9 cellular contexts compared by ENCODE assay signal in the genomic region with DNA sequence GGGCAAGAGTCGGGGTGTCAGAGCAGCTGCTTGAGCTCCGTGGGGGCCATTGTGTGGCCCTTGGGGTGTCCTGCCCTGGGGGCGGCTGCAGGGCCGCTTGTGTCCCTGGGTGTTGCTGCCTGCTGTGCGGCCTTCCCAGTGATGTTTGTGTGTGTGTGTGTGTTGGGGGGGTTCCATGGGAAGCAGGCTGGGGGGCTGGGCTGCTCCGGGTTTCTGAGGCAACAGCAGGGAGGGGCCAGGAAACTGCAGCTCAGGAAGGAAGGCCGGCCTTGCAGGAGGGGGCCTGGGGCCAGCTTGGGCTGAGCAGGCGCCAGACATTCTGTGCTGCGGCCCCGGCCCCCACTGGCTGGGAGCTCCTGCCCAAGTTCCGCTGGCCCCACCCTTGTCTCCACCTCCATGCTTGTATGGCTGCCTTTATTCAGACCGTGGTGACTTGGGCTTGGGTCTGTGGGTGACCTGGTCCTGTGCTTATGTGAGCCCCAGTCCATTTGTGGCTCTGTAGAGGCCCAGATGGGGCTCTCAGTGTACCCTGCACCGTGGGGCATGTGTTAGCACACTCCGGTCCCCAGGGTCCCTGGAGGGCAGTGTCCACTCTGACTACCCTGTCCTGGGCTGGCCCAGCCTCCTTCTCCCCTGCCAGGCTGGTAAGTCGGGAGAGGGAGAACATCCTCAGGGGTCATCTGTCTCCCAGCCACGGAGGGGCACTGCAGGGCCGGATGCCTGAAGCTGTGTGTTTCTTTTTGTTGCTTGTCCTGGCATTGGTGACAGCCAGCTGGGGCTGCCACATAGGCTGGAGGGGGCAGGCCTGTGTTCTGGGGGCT. TPM values are rescaled to one million over a fixed set of nuclear protein-coding genes. Genes with fewer than 3 reads are reported as not detected.
A peak's percentile ranks its signal among the peaks of the same experiment; 100 is the strongest.
DNase-seq lines count a peak whose midpoint lies in the region; ATAC-seq, FAIRE-seq and TF ChIP-seq lines count a peak whose summit lies in the region.
"Had no signal": no experiment of that assay in that cellular context is flagged by ENCODE, and none has a peak within 500 bp of the region (broad histone marks: within the 10 kb centered on the region; RNA-seq: fewer than 3 reads in every experiment).

No MANE protein-coding gene starts in this region.

- H3K79me2 ChIP-seq in HepG2 (ENCODE audit: insufficient read depth, low read length): no peaks in the 10 kb centered on the region

- peak overlapping the region; percentile 87 for H3K4me2 ChIP-seq in HepG2 (ENCODE audit: low read depth, low read length)

- H3K27ac ChIP-seq in HepG2 (ENCODE audit: extremely low read length, insufficient read depth, low read length): peak overlapping the region; percentile 77

- in situ Hi-C loops in HepG2 (cut with HindIII; ENCODE audit: extremely low pct_ligation_motif_present, low pct_unique_long_range_greater_than_20kb): no loop called here

- no peak overlapping the region for H2AFZ ChIP-seq in HepG2 (ENCODE audit: low read length)

- CTCF ChIA-PET in AG04449 (lab: Yijun Ruan, JAX) (interaction anchor here (0.9 to 3.1 kb wide), 8 partner anchors 8 to 516 kb away, joined by 3 to 24 read pairs (median 5); partner anchors contain the start of gene TCEA2), HepG2 (lab: Yijun Ruan, JAX; ENCODE audit: low intra/inter-chr PET ratio, low total read pairs) (interaction anchor here (1.2 to 2.0 kb wide), 2 partner anchors 16 to 66 kb away, joined by 7 to 13 read pairs; no protein-coding TSS in a partner anchor)

- ATAC-seq in HepG2: peak; percentile 41
- ATAC-seq in GM21717 (IDR thresholded peaks at IDR 0.05; ENCODE audit: unreplicated experiment): no peak
- no peak for ATAC-seq in GM21526 (IDR thresholded peaks at IDR 0.05; ENCODE audit: low FRiP score, unreplicated experiment)

- H3K27me3 ChIP-seq in adipocyte (replicated peaks; ENCODE audit: control insufficient read depth, insufficient read depth, low read length) (peaks cover 43% of the 10 kb centered on the region), HepG2 (ENCODE audit: control insufficient read depth in 1 of 2, insufficient read depth in 2 of 2, low read length in 2 of 2) (no peaks in the 10 kb centered on the region; a peak in 1 of 5 replicates)

- intact Hi-C loops in HepG2 (cut with micrococcal nuclease; ENCODE audit: unreplicated experiment): loop anchor here (2.0 kb wide), 1 partner anchor 15 kb away; no protein-coding TSS in a partner anchor

- H3K9ac ChIP-seq in adipocyte (ENCODE audit: low read length) (peak overlapping the region; percentile 16), HepG2 (ENCODE audit: insufficient read depth, low read depth, low read length) (peak overlapping the region; percentile 66)

- TF ChIP-seq RAD21 in HepG2 (CRISPR knock-in tag; IDR thresholded peaks at IDR 0.05): peak; percentile 87

- TF ChIP-seq CTCF in AG04449 (IDR thresholded peaks at IDR 0.05; ENCODE audit: insufficient read depth, low read length, missing control alignments) (peak; percentile 46), HepG2 (CRISPR knock-in tag; IDR thresholded peaks at IDR 0.05) (peak; percentile 91)

- WGBS in HepG2 (ENCODE audit: low lambda C conversion rate): 2% methylated on average over 13 of the region's 17 CpGs

- peak in 1 of 2 experiments; percentile 65; a peak in 2 of 4 replicates for TF ChIP-seq POLR2A in HepG2 (IDR thresholded peaks at IDR 0.05; ENCODE audit: insufficient read depth in 1 of 2, low read depth in 2 of 2, low read length in 2 of 2)

- peak; percentile 65 for FAIRE-seq in HepG2 (lab: Jason Lieb, UNC)
- FAIRE-seq: colon had no signal

- H3K4me1 ChIP-seq in adipocyte (ENCODE audit: control insufficient read depth, insufficient read depth, low read length) (peaks cover 26% of the 10 kb centered on the region), HepG2 (ENCODE audit: insufficient read depth, low read length) (peaks cover 87% of the 10 kb centered on the region)

- H3K36me3 ChIP-seq in adipocyte (ENCODE audit: control insufficient read depth, insufficient read depth, low read length, severe bottlenecking) (no peaks in the 10 kb centered on the region), HepG2 (replicated peaks in 1 of 2; ENCODE audit: control insufficient read depth in 1 of 2, insufficient read depth in 2 of 2, low read length in 2 of 2) (no peaks in the 10 kb centered on the region)

- no peak overlapping the region for H3K4me3 ChIP-seq in AG04449 (ENCODE audit: low read depth, low read length)
- H3K4me3 ChIP-seq in adipocyte (ENCODE audit: low read length): no peak overlapping the region
- peak overlapping the region; percentile 45 to 69 (median 46) for H3K4me3 ChIP-seq in HepG2 (replicated peaks in 1 of 3; ENCODE audit: insufficient read depth in 1 of 3, low read depth in 2 of 3, low read length in 3 of 3)

- no TSS peak for BruUV-seq in HepG2 (replicated peaks; lab: Mats Ljungman, UMichigan)

- no peaks in the 10 kb centered on the region for H3K9me3 ChIP-seq in adipocyte (ENCODE audit: control insufficient read depth, low read length)
- H3K9me3 ChIP-seq in HepG2 (ENCODE audit: low read length): no peaks in the 10 kb centered on the region

- H4K20me1 ChIP-seq in HepG2 (ENCODE audit: insufficient read depth, low read length): no peaks in the 10 kb centered on the region

- POLR2A ChIA-PET in AG04449 (lab: Yijun Ruan, JAX) (interaction anchor here (1.3 kb wide), 1 partner anchor 9 kb away, joined by 6 read pairs; the partner anchor contains the start of gene TCEA2), HepG2 (lab: Yijun Ruan, JAX) (interaction anchor here (0.5 to 9.4 kb wide), 22 partner anchors 8 to 782 kb away, joined by 3 to 252 read pairs (median 4); partner anchors contain the start of genes ARFGAP1, ARFRP1, C20orf204 and HELZ2)

- DNase-seq in AG04449 (ENCODE audit: low read depth, low spot score) (no peak), HT1080 (ENCODE audit: low read depth) (peak; percentile 54), adipocyte (ENCODE audit: low read depth) (no peak), HepG2 (ENCODE audit: low spot score) (peak; percentile 94), cerebellum (ENCODE audit: low spot score) (no peak)
- DNase-seq in activated T-cell treated with anti-CD3 and anti-CD28 coated beads, Interleukin-2, amount 50 U/mL, for 1 hour: no peak

- TF ChIP-seq EP300 in HepG2 (IDR thresholded peaks at IDR 0.05; ENCODE audit: low read depth in 2 of 2, low read length in 2 of 2) (peak; percentile 49 to 61; a peak in 3 of 4 replicates), HepG2 (CRISPR knock-in tag; IDR thresholded peaks at IDR 0.05; ENCODE audit: borderline replicate concordance) (peak; percentile 42)

RNA-seq across cellular contexts. Expression of gene SOX18, which starts 4.6 kb away (rescaled TPM):
- total RNA-seq in HT1080 (2014; rRNA removed; shearing (Covaris generic)): 0.11 and 0.57 TPM in 2 replicates
- polyA plus RNA-seq in HT1080 (2015; cell fraction: cytosol; rRNA removed): 0.42 and 0.86 TPM in 2 replicates
- polyA plus RNA-seq in HT1080 (2015; cell fraction: nucleus; rRNA removed): 0.06 and 0.27 TPM in 2 replicates
- total RNA-seq in HepG2 (2016; rRNA removed; fragmentation: Illumina TruSeq; extraction: Trizol) (1.3 and 1.9 TPM in 2 replicates), cerebellum (1.6 TPM)
- total RNA-seq in HepG2 (2016; cell fraction: cytosol; rRNA removed; fragmentation: Illumina TruSeq; extraction: Trizol; ENCODE audit: low read depth): 1.1 and 1.6 TPM in 2 replicates
- total RNA-seq in HepG2 (2016; cell fraction: insoluble cytoplasmic fraction; rRNA removed; fragmentation: Illumina TruSeq; extraction: Trizol): 0.94 and 1.8 TPM in 2 replicates
- 2.7 and 3.0 TPM in 2 replicates for total RNA-seq in HepG2 (2016; cell fraction: membrane; rRNA removed; fragmentation: Illumina TruSeq; extraction: Trizol)
- total RNA-seq in HepG2 (2016; cell fraction: nucleus; rRNA removed; fragmentation: Illumina TruSeq; extraction: Trizol): 1.4 and 2.1 TPM in 2 replicates
- 1.6 and 2.0 TPM in 2 replicates for polyA plus RNA-seq in HepG2 (2011; rRNA removed)
- polyA plus RNA-seq in HepG2 (2011; cell fraction: cytosol; rRNA removed): 1.1 and 2.3 TPM in 2 replicates
- polyA plus RNA-seq in HepG2 (2011; cell fraction: nucleus; rRNA removed): 8.4 and 10.3 TPM in 2 replicates
- 2.4 and 3.1 TPM in 2 replicates for polyA plus RNA-seq in HepG2 (2012)
- 1.8 and 1.9 TPM in 2 replicates for polyA plus RNA-seq in HepG2 (2016; cell fraction: cytosol; fragmentation: Illumina TruSeq; extraction: Trizol; ENCODE audit: low read depth)
- polyA plus RNA-seq in HepG2 (2016; cell fraction: insoluble cytoplasmic fraction; fragmentation: Illumina TruSeq; extraction: Trizol; ENCODE audit: low read depth): 7.2 and 8.4 TPM in 2 replicates
- polyA plus RNA-seq in HepG2 (2016; cell fraction: membrane; fragmentation: Illumina TruSeq; extraction: Trizol; ENCODE audit: low read depth): 3.3 and 4.0 TPM in 2 replicates
- 9.0 and 10.0 TPM in 2 replicates for polyA plus RNA-seq in HepG2 (2016; cell fraction: nucleus; fragmentation: Illumina TruSeq; extraction: Trizol; ENCODE audit: insufficient read depth, low read depth)
- polyA minus RNA-seq in HepG2 (2011; rRNA and poly(A)+ RNA removed; ENCODE audit: low replicate concordance): 0.28 and 1.8 TPM in 2 replicates
- polyA minus RNA-seq in HepG2 (2011; cell fraction: cytosol; rRNA and poly(A)+ RNA removed): 1.9 and 4.0 TPM in 2 replicates
- polyA minus RNA-seq in HepG2 (2011; cell fraction: nucleus; rRNA and poly(A)+ RNA removed): 0.77 and 0.87 TPM in 2 replicates

RNA-seq across cellular contexts. Expression of gene TCEA2, which starts 8.9 kb away (rescaled TPM):
- 13.4 and 16.7 TPM in 2 replicates for total RNA-seq in HT1080 (2014; rRNA removed; shearing (Covaris generic))
- 24.0 and 26.3 TPM in 2 replicates for polyA plus RNA-seq in HT1080 (2015; cell fraction: cytosol; rRNA removed)
- 27.4 TPM in 2 replicates for polyA plus RNA-seq in HT1080 (2015; cell fraction: nucleus; rRNA removed)
- total RNA-seq in HepG2 (2016; rRNA removed; fragmentation: Illumina TruSeq; extraction: Trizol) (25.9 and 33.7 TPM in 2 replicates), cerebellum (26.5 TPM)
- total RNA-seq in HepG2 (2016; cell fraction: cytosol; rRNA removed; fragmentation: Illumina TruSeq; extraction: Trizol; ENCODE audit: low read depth): 58.0 and 75.2 TPM in 2 replicates
- total RNA-seq in HepG2 (2016; cell fraction: insoluble cytoplasmic fraction; rRNA removed; fragmentation: Illumina TruSeq; extraction: Trizol): 25.2 and 31.6 TPM in 2 replicates
- 54.3 and 70.5 TPM in 2 replicates for total RNA-seq in HepG2 (2016; cell fraction: membrane; rRNA removed; fragmentation: Illumina TruSeq; extraction: Trizol)
- total RNA-seq in HepG2 (2016; cell fraction: nucleus; rRNA removed; fragmentation: Illumina TruSeq; extraction: Trizol): 19.6 and 25.2 TPM in 2 replicates
- 28.1 and 36.8 TPM in 2 replicates for polyA plus RNA-seq in HepG2 (2011; rRNA removed)
- 22.9 and 25.9 TPM in 2 replicates for polyA plus RNA-seq in HepG2 (2011; cell fraction: cytosol; rRNA removed)
- 101 and 106 TPM in 2 replicates for polyA plus RNA-seq in HepG2 (2011; cell fraction: nucleus; rRNA removed)
- polyA plus RNA-seq in HepG2 (2012): 70.9 and 75.4 TPM in 2 replicates
- 308 and 317 TPM in 2 replicates for polyA plus RNA-seq in HepG2 (2016; cell fraction: cytosol; fragmentation: Illumina TruSeq; extraction: Trizol; ENCODE audit: low read depth)
- polyA plus RNA-seq in HepG2 (2016; cell fraction: insoluble cytoplasmic fraction; fragmentation: Illumina TruSeq; extraction: Trizol; ENCODE audit: low read depth): 54.5 and 74.5 TPM in 2 replicates
- polyA plus RNA-seq in HepG2 (2016; cell fraction: membrane; fragmentation: Illumina TruSeq; extraction: Trizol; ENCODE audit: low read depth): 232 and 236 TPM in 2 replicates
- polyA plus RNA-seq in HepG2 (2016; cell fraction: nucleus; fragmentation: Illumina TruSeq; extraction: Trizol; ENCODE audit: insufficient read depth, low read depth): 80.5 and 83.8 TPM in 2 replicates
- polyA minus RNA-seq in HepG2 (2011; rRNA and poly(A)+ RNA removed; ENCODE audit: low replicate concordance): 42.1 and 65.5 TPM in 2 replicates
- 21.6 and 27.5 TPM in 2 replicates for polyA minus RNA-seq in HepG2 (2011; cell fraction: cytosol; rRNA and poly(A)+ RNA removed)
- 32.7 and 36.6 TPM in 2 replicates for polyA minus RNA-seq in HepG2 (2011; cell fraction: nucleus; rRNA and poly(A)+ RNA removed)

RNA-seq across cellular contexts. Expression of gene C20orf204, which starts 18.1 kb away (rescaled TPM):
- 0.42 and 0.50 TPM in 2 replicates for total RNA-seq in HT1080 (2014; rRNA removed; shearing (Covaris generic))
- polyA plus RNA-seq in HT1080 (2015; cell fraction: cytosol; rRNA removed): 0.05 TPM in 1 of 2 replicates, not detected in the other
- polyA plus RNA-seq in HT1080 (2015; cell fraction: nucleus; rRNA removed): 1.5 and 2.5 TPM in 2 replicates
- total RNA-seq in HepG2 (2016; rRNA removed; fragmentation: Illumina TruSeq; extraction: Trizol): 36.8 and 80.0 TPM in 2 replicates
- 48.6 and 61.3 TPM in 2 replicates for total RNA-seq in HepG2 (2016; cell fraction: cytosol; rRNA removed; fragmentation: Illumina TruSeq; extraction: Trizol; ENCODE audit: low read depth)
- total RNA-seq in HepG2 (2016; cell fraction: insoluble cytoplasmic fraction; rRNA removed; fragmentation: Illumina TruSeq; extraction: Trizol): 39.0 and 80.0 TPM in 2 replicates
- 57.5 and 77.5 TPM in 2 replicates for total RNA-seq in HepG2 (2016; cell fraction: membrane; rRNA removed; fragmentation: Illumina TruSeq; extraction: Trizol)
- total RNA-seq in HepG2 (2016; cell fraction: nucleus; rRNA removed; fragmentation: Illumina TruSeq; extraction: Trizol): 68.2 and 72.7 TPM in 2 replicates
- 22.1 and 27.2 TPM in 2 replicates for polyA plus RNA-seq in HepG2 (2011; rRNA removed)
- 22.8 and 58.2 TPM in 2 replicates for polyA plus RNA-seq in HepG2 (2011; cell fraction: cytosol; rRNA removed)
- 143 and 193 TPM in 2 replicates for polyA plus RNA-seq in HepG2 (2011; cell fraction: nucleus; rRNA removed)
- polyA plus RNA-seq in HepG2 (2012): 13.4 and 16.2 TPM in 2 replicates
- polyA plus RNA-seq in HepG2 (2016; cell fraction: cytosol; fragmentation: Illumina TruSeq; extraction: Trizol; ENCODE audit: low read depth): 59.0 and 74.0 TPM in 2 replicates
- 48.7 and 49.5 TPM in 2 replicates for polyA plus RNA-seq in HepG2 (2016; cell fraction: insoluble cytoplasmic fraction; fragmentation: Illumina TruSeq; extraction: Trizol; ENCODE audit: low read depth)
- polyA plus RNA-seq in HepG2 (2016; cell fraction: membrane; fragmentation: Illumina TruSeq; extraction: Trizol; ENCODE audit: low read depth): 58.9 and 64.4 TPM in 2 replicates
- 152 and 164 TPM in 2 replicates for polyA plus RNA-seq in HepG2 (2016; cell fraction: nucleus; fragmentation: Illumina TruSeq; extraction: Trizol; ENCODE audit: insufficient read depth, low read depth)
- 1.8 and 19.7 TPM in 2 replicates for polyA minus RNA-seq in HepG2 (2011; rRNA and poly(A)+ RNA removed; ENCODE audit: low replicate concordance)
- polyA minus RNA-seq in HepG2 (2011; cell fraction: cytosol; rRNA and poly(A)+ RNA removed): 15.0 and 21.9 TPM in 2 replicates
- polyA minus RNA-seq in HepG2 (2011; cell fraction: nucleus; rRNA and poly(A)+ RNA removed): 21.8 and 31.2 TPM in 2 replicates
- 3.8 TPM for total RNA-seq in cerebellum

RNA-seq across cellular contexts. Expression of gene RGS19, which starts 25.3 kb away (rescaled TPM):
- total RNA-seq in HT1080 (2014; rRNA removed; shearing (Covaris generic)): 37.1 and 37.3 TPM in 2 replicates
- polyA plus RNA-seq in HT1080 (2015; cell fraction: cytosol; rRNA removed): 11.7 and 15.0 TPM in 2 replicates
- 5.1 and 6.6 TPM in 2 replicates for polyA plus RNA-seq in HT1080 (2015; cell fraction: nucleus; rRNA removed)
- 10.2 and 10.7 TPM in 2 replicates for total RNA-seq in HepG2 (2016; rRNA removed; fragmentation: Illumina TruSeq; extraction: Trizol)
- total RNA-seq in HepG2 (2016; cell fraction: cytosol; rRNA removed; fragmentation: Illumina TruSeq; extraction: Trizol; ENCODE audit: low read depth): 8.3 and 13.6 TPM in 2 replicates
- total RNA-seq in HepG2 (2016; cell fraction: insoluble cytoplasmic fraction; rRNA removed; fragmentation: Illumina TruSeq; extraction: Trizol): 9.9 and 10.3 TPM in 2 replicates
- total RNA-seq in HepG2 (2016; cell fraction: membrane; rRNA removed; fragmentation: Illumina TruSeq; extraction: Trizol): 24.1 and 24.7 TPM in 2 replicates
- 7.0 and 7.6 TPM in 2 replicates for total RNA-seq in HepG2 (2016; cell fraction: nucleus; rRNA removed; fragmentation: Illumina TruSeq; extraction: Trizol)
- polyA plus RNA-seq in HepG2 (2011; rRNA removed): 11.9 and 14.7 TPM in 2 replicates
- polyA plus RNA-seq in HepG2 (2011; cell fraction: cytosol; rRNA removed): 11.7 and 19.3 TPM in 2 replicates
- polyA plus RNA-seq in HepG2 (2011; cell fraction: nucleus; rRNA removed): 12.6 and 13.6 TPM in 2 replicates
- 4.4 and 6.8 TPM in 2 replicates for polyA plus RNA-seq in HepG2 (2012)
- polyA plus RNA-seq in HepG2 (2016; cell fraction: cytosol; fragmentation: Illumina TruSeq; extraction: Trizol; ENCODE audit: low read depth): 18.0 and 22.1 TPM in 2 replicates
- 14.2 and 16.6 TPM in 2 replicates for polyA plus RNA-seq in HepG2 (2016; cell fraction: insoluble cytoplasmic fraction; fragmentation: Illumina TruSeq; extraction: Trizol; ENCODE audit: low read depth)
- 25.0 and 29.7 TPM in 2 replicates for polyA plus RNA-seq in HepG2 (2016; cell fraction: membrane; fragmentation: Illumina TruSeq; extraction: Trizol; ENCODE audit: low read depth)
- polyA plus RNA-seq in HepG2 (2016; cell fraction: nucleus; fragmentation: Illumina TruSeq; extraction: Trizol; ENCODE audit: insufficient read depth, low read depth): 9.7 and 10.6 TPM in 2 replicates
- 15.8 and 18.5 TPM in 2 replicates for polyA minus RNA-seq in HepG2 (2011; rRNA and poly(A)+ RNA removed; ENCODE audit: low replicate concordance)
- 8.1 and 9.1 TPM in 2 replicates for polyA minus RNA-seq in HepG2 (2011; cell fraction: cytosol; rRNA and poly(A)+ RNA removed)
- 4.5 and 5.5 TPM in 2 replicates for polyA minus RNA-seq in HepG2 (2011; cell fraction: nucleus; rRNA and poly(A)+ RNA removed)
- 8.4 TPM for total RNA-seq in cerebellum

RNA-seq across cellular contexts. Expression of gene OPRL1, which starts 25.8 kb away (rescaled TPM):
- total RNA-seq in HT1080 (2014; rRNA removed; shearing (Covaris generic)): 0.33 and 0.43 TPM in 2 replicates
- 0.19 and 0.26 TPM in 2 replicates for polyA plus RNA-seq in HT1080 (2015; cell fraction: cytosol; rRNA removed)
- polyA plus RNA-seq in HT1080 (2015; cell fraction: nucleus; rRNA removed): 0.27 and 1.0 TPM in 2 replicates
- total RNA-seq in HepG2 (2016; rRNA removed; fragmentation: Illumina TruSeq; extraction: Trizol) (0.27 and 0.35 TPM in 2 replicates), cerebellum (9.5 TPM)
- not detected in 2 replicates for total RNA-seq in HepG2 (2016; cell fraction: cytosol; rRNA removed; fragmentation: Illumina TruSeq; extraction: Trizol; ENCODE audit: low read depth)
- 0.16 and 0.56 TPM in 2 replicates for total RNA-seq in HepG2 (2016; cell fraction: insoluble cytoplasmic fraction; rRNA removed; fragmentation: Illumina TruSeq; extraction: Trizol)
- 0.12 and 0.14 TPM in 2 replicates for total RNA-seq in HepG2 (2016; cell fraction: membrane; rRNA removed; fragmentation: Illumina TruSeq; extraction: Trizol)
- 0.25 and 0.28 TPM in 2 replicates for total RNA-seq in HepG2 (2016; cell fraction: nucleus; rRNA removed; fragmentation: Illumina TruSeq; extraction: Trizol)
- polyA plus RNA-seq in HepG2 (2011; rRNA removed): 0.71 and 0.77 TPM in 2 replicates
- polyA plus RNA-seq in HepG2 (2011; cell fraction: cytosol; rRNA removed): 0.37 and 0.86 TPM in 2 replicates
- polyA plus RNA-seq in HepG2 (2011; cell fraction: nucleus; rRNA removed): 0.99 and 1.1 TPM in 2 replicates
- polyA plus RNA-seq in HepG2 (2012): 0.28 and 0.56 TPM in 2 replicates
- not detected in 2 replicates for polyA plus RNA-seq in HepG2 (2016; cell fraction: cytosol; fragmentation: Illumina TruSeq; extraction: Trizol; ENCODE audit: low read depth)
- 0.32 and 0.40 TPM in 2 replicates for polyA plus RNA-seq in HepG2 (2016; cell fraction: insoluble cytoplasmic fraction; fragmentation: Illumina TruSeq; extraction: Trizol; ENCODE audit: low read depth)
- 0.08 TPM in 1 of 2 replicates, not detected in the other for polyA plus RNA-seq in HepG2 (2016; cell fraction: membrane; fragmentation: Illumina TruSeq; extraction: Trizol; ENCODE audit: low read depth)
- polyA plus RNA-seq in HepG2 (2016; cell fraction: nucleus; fragmentation: Illumina TruSeq; extraction: Trizol; ENCODE audit: insufficient read depth, low read depth): 0.33 and 0.61 TPM in 2 replicates
- 0.14 and 3.0 TPM in 2 replicates for polyA minus RNA-seq in HepG2 (2011; rRNA and poly(A)+ RNA removed; ENCODE audit: low replicate concordance)
- polyA minus RNA-seq in HepG2 (2011; cell fraction: cytosol; rRNA and poly(A)+ RNA removed): 0.59 and 0.62 TPM in 2 replicates
- polyA minus RNA-seq in HepG2 (2011; cell fraction: nucleus; rRNA and poly(A)+ RNA removed): 0.13 and 0.25 TPM in 2 replicates

Comparison
In these comparisons a context has a peak if more than half of its experiments do, and no peak if none do; other contexts are left out.
1. DNase-seq: peak in HT1080 (single experiment) and HepG2 (single experiment); none in AG04449 (single experiment), adipocyte (single experiment), cerebellum (single experiment) and activated T-cell treated with anti-CD3 and anti-CD28 coated beads, Interleukin-2, amount 50 U/mL, for 1 hour (single experiment).
2. H3K4me3 ChIP-seq: peak in HepG2 (3 of 3); none in AG04449 (single experiment) and adipocyte (single experiment).